26 cellular contexts compared by ENCODE assay signal in genomic region chr6:166713608-166714510, GRCh38.
"Had no signal": no experiment of that assay in that cellular context is flagged by ENCODE, and none has a peak within 500 bp of the region (broad histone marks: within the 10 kb centered on the region; RNA-seq: fewer than 3 reads in every experiment).

No MANE protein-coding gene starts in this region.

- H3K27ac Mint-ChIP-seq: activated B cell treated with CpG ODN at 0.5 μM for 24 hours; activated CD4-positive, alpha-beta T cell treated with anti-CD3 and anti-CD28 coated beads for 36 hours; activated naive CD4-positive, alpha-beta T cell treated with anti-CD3 and anti-CD28 coated beads, Interleukin-2, amount 50 U/mL, for 72 hours; activated T-cell treated with anti-CD3 and anti-CD28 coated beads, Interleukin-2, amount 50 U/mL, for 24 hours; activated T-helper 17 cell treated with anti-CD3 and anti-CD28 coated beads, Interleukin-2, amount 50 U/mL, for 72 hours had no signal

- H3K4me3 Mint-ChIP-seq: activated B cell treated with CpG ODN at 0.5 μM for 24 hours; activated CD4-positive, alpha-beta T cell treated with anti-CD3 and anti-CD28 coated beads for 36 hours; activated T-cell treated with anti-CD3 and anti-CD28 coated beads, Interleukin-2, amount 50 U/mL, for 24 hours; activated T-helper 17 cell treated with anti-CD3 and anti-CD28 coated beads, Interleukin-2, amount 50 U/mL, for 72 hours; nephron progenitor cell had no signal

- H3K27me3 ChIP-seq: brain microvascular endothelial cell, foreskin keratinocyte, hepatocyte, spleen, testis, vagina had no signal

- H3K27me3 Mint-ChIP-seq: activated B cell treated with CpG ODN at 0.5 μM for 24 hours; activated CD4-positive, alpha-beta T cell treated with anti-CD3 and anti-CD28 coated beads for 36 hours; activated T-cell treated with anti-CD3 and anti-CD28 coated beads, Interleukin-2, amount 50 U/mL, for 24 hours; activated T-helper 17 cell treated with anti-CD3 and anti-CD28 coated beads, Interleukin-2, amount 50 U/mL, for 72 hours had no signal

- ATAC-seq: activated CD4-positive, alpha-beta T cell treated with anti-CD3 and anti-CD28 coated beads for 36 hours; activated naive CD4-positive, alpha-beta T cell treated with anti-CD3 and anti-CD28 coated beads, Interleukin-2, amount 50 U/mL, for 72 hours; activated T-helper 17 cell treated with anti-CD3 and anti-CD28 coated beads, Interleukin-2, amount 50 U/mL, for 72 hours; foreskin keratinocyte had no signal

- H3K4me1 Mint-ChIP-seq: activated B cell treated with CpG ODN at 0.5 μM for 24 hours; activated CD4-positive, alpha-beta T cell treated with anti-CD3 and anti-CD28 coated beads for 36 hours; activated T-helper 17 cell treated with anti-CD3 and anti-CD28 coated beads, Interleukin-2, amount 50 U/mL, for 72 hours had no signal

- H3K4me3 ChIP-seq: hepatocyte, spleen, testis, vagina had no signal

- H3K27ac ChIP-seq: brain microvascular endothelial cell, foreskin keratinocyte, hepatocyte, testis, vagina had no signal

- DNase-seq: activated B cell treated with CpG ODN at 0.5 μM for 24 hours; activated CD4-positive, alpha-beta T cell treated with anti-CD3 and anti-CD28 coated beads for 36 hours; activated CD4-positive, alpha-beta T cell treated with anti-CD3 and anti-CD28 coated beads, Interleukin-2, amount 50 U/mL, for 4 hours; activated CD8-positive, alpha-beta memory T cell treated with anti-CD3 and anti-CD28 coated beads for 24 hours; activated CD8-positive, alpha-beta memory T cell treated with anti-CD3 and anti-CD28 coated beads, Interleukin-2, amount 50 U/mL, for 4 hours; activated T-cell treated with anti-CD3 and anti-CD28 coated beads, Interleukin-2, amount 50 U/mL, for 24 hours; aorta; brain microvascular endothelial cell; central memory CD4-positive, alpha-beta T cell; effector CD4-positive, alpha-beta T cell; foreskin keratinocyte; glutamatergic neuron; kidney glomerular epithelial cell; left ventricle myocardium superior; mammary epithelial cell; nephron progenitor cell; posterior cingulate gyrus; spleen; stimulated activated CD4-positive, alpha-beta T cell treated with anti-CD3 and anti-CD28 coated beads, Interleukin-4, amount 100 ng/mL, for 1 hour; stimulated activated naive CD4-positive, alpha-beta T cell; T1000; testis had no signal
